In genomic region chr11:10868375-10868774, GRCh38 we compare ENCODE assay signal across 1 cellular context.
TF ChIP-seq lines count a peak whose summit lies in the region.

No MANE protein-coding gene starts in this region.

TF ChIP-seq in A549, 52 proteins besides CTCF, POLR2A, EP300 and RAD21 (continued from another document):
- TF ChIP-seq MAFK (IDR thresholded peaks at IDR 0.05; ENCODE audit: partially characterized antibody), result no peak
- no peak for TF ChIP-seq E2F6 (IDR thresholded peaks at IDR 0.05; ENCODE audit: borderline replicate concordance, low read depth)
- TF ChIP-seq HEYL (CRISPR knock-in tag; IDR thresholded peaks at IDR 0.05), result no peak
- no peak for TF ChIP-seq NFE2L2 (conservative IDR thresholded peaks at IDR 0.05; ENCODE audit: low read length)
